Comparison of ENCODE assay signal across 20 cellular contexts in the genomic region with DNA sequence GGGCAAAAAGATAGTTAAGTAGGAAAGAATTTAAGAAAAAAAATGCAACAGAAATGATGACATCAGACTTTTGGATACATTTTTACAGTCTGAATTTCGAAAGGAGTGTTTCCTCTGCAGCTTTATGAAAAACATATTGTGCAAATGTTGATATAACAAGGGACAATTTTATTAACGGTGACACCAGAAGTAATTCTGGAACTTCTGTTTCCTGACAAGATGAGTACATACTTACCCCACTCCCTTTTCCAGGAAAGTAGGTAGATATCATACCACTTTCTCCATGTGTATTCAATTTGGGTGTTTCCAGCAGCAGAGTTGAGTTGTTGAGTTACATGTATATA.
"Had no signal": no experiment of that assay in that cellular context is flagged by ENCODE, and none has a peak within 500 bp of the region (broad histone marks: within the 10 kb centered on the region; RNA-seq: fewer than 3 reads in every experiment).

No MANE protein-coding gene starts in this region.

- H3K4me3 Mint-ChIP-seq: naive thymus-derived CD4-positive, alpha-beta T cell; stimulated activated memory B cell treated with anti-CD40 and anti-IgM and Interleukin-4, amounts not matched to agents 10 μg/mL and 1 μg/mL and 100 μg/mL, for 72 hours; stimulated activated naive CD8-positive, alpha-beta T cell treated with anti-CD3 and anti-CD28 coated beads, Interleukin-15, Interleukin-2, amounts not matched to agents 100 ng/mL and 50 ng/mL, for 24 hours had no signal

- H3K27ac ChIP-seq: heart left ventricle, neutrophil, spleen, tibial artery, upper lobe of left lung, uterus had no signal

- H3K4me1 ChIP-seq: heart left ventricle, spleen, tibial artery, upper lobe of left lung, uterus had no signal

- ATAC-seq: esophagus mucosa; heart left ventricle; left lobe of liver; naive thymus-derived CD4-positive, alpha-beta T cell; sciatic nerve; stimulated activated memory B cell treated with anti-CD40 and anti-IgM and Interleukin-4, amounts not matched to agents 10 μg/mL and 1 μg/mL and 100 μg/mL, for 72 hours had no signal

- H3K9me3 Mint-ChIP-seq: stimulated activated memory B cell treated with anti-CD40 and anti-IgM and Interleukin-4, amounts not matched to agents 10 μg/mL and 1 μg/mL and 100 μg/mL, for 72 hours; stimulated activated naive CD8-positive, alpha-beta T cell treated with anti-CD3 and anti-CD28 coated beads, Interleukin-15, Interleukin-2, amounts not matched to agents 100 ng/mL and 50 ng/mL, for 24 hours had no signal

- H3K36me3 ChIP-seq: heart left ventricle, neutrophil, spleen, tibial artery, upper lobe of left lung, uterus had no signal

- FAIRE-seq: endometrium had no signal

- H3K36me3 Mint-ChIP-seq: naive thymus-derived CD4-positive, alpha-beta T cell; stimulated activated memory B cell treated with anti-CD40 and anti-IgM and Interleukin-4, amounts not matched to agents 10 μg/mL and 1 μg/mL and 100 μg/mL, for 72 hours had no signal

- H3K27me3 ChIP-seq: heart left ventricle, neutrophil, spleen, tibial artery, upper lobe of left lung, uterus had no signal

- H3K4me1 Mint-ChIP-seq: naive thymus-derived CD4-positive, alpha-beta T cell; stimulated activated memory B cell treated with anti-CD40 and anti-IgM and Interleukin-4, amounts not matched to agents 10 μg/mL and 1 μg/mL and 100 μg/mL, for 72 hours had no signal

- DNase-seq: effector memory CD4-positive, alpha-beta T cell; foreskin melanocyte; heart left ventricle; hippocampal formation; naive thymus-derived CD4-positive, alpha-beta T cell; posterior cingulate gyrus; spleen; stimulated activated CD4-positive, alpha-beta T cell treated with anti-CD3 and anti-CD28 coated beads, Interleukin-15, amount 100 ng/mL, for 24 hours; stimulated activated CD4-positive, alpha-beta T cell treated with anti-CD3 and anti-CD28 coated beads, Interleukin-1b, Interleukin-23, amount 100 ng/mL, for 48 hours; stimulated activated CD4-positive, alpha-beta T cell treated with anti-CD3 and anti-CD28 coated beads, Interleukin-4, amount 100 ng/mL, for 24 hours; tibial artery; upper lobe of left lung; uterus had no signal

- H3K9me3 ChIP-seq: heart left ventricle, neutrophil, spleen, tibial artery, upper lobe of left lung, uterus had no signal

- H3K27me3 Mint-ChIP-seq: stimulated activated naive CD8-positive, alpha-beta T cell treated with anti-CD3 and anti-CD28 coated beads, Interleukin-15, Interleukin-2, amounts not matched to agents 100 ng/mL and 50 ng/mL, for 24 hours had no signal

- H3K4me3 ChIP-seq: heart left ventricle, spleen, tibial artery, upper lobe of left lung, uterus had no signal
